ENCODE assay signal across 1 cellular context in genomic region chrX:129785160-129785947, GRCh38.
TF ChIP-seq lines count a peak whose summit lies in the region.

No MANE protein-coding gene starts in this region.

TF ChIP-seq in SK-N-SH, 30 proteins besides CTCF, POLR2A, EP300 and RAD21:
- no peak for TF ChIP-seq MAX (IDR thresholded peaks at IDR 0.05; ENCODE audit: low read depth)
- TF ChIP-seq REST (IDR thresholded peaks at IDR 0.05; ENCODE audit: low read depth, low read length), result no peak
- no peak for TF ChIP-seq SIN3A (IDR thresholded peaks at IDR 0.05; ENCODE audit: borderline replicate concordance, low read depth, low read length)
- no peak for TF ChIP-seq USF1 (IDR thresholded peaks at IDR 0.05; ENCODE audit: borderline replicate concordance, low read depth)
- TF ChIP-seq RCOR1 (IDR thresholded peaks at IDR 0.05; ENCODE audit: low read length), result no peak
- no peak for TF ChIP-seq POLR2AphosphoS5 (IDR thresholded peaks at IDR 0.05; ENCODE audit: low read depth, low read length)
- no peak for TF ChIP-seq GATA2 (CRISPR knock-in tag; IDR thresholded peaks at IDR 0.05)
- no peak for TF ChIP-seq GABPA (IDR thresholded peaks at IDR 0.05; ENCODE audit: low read depth)
- no peak for TF ChIP-seq YY1 (IDR thresholded peaks at IDR 0.05; ENCODE audit: low read depth)
TF ChIP-seq in SK-N-SH: peak in this region for 0.
